In the genomic region with DNA sequence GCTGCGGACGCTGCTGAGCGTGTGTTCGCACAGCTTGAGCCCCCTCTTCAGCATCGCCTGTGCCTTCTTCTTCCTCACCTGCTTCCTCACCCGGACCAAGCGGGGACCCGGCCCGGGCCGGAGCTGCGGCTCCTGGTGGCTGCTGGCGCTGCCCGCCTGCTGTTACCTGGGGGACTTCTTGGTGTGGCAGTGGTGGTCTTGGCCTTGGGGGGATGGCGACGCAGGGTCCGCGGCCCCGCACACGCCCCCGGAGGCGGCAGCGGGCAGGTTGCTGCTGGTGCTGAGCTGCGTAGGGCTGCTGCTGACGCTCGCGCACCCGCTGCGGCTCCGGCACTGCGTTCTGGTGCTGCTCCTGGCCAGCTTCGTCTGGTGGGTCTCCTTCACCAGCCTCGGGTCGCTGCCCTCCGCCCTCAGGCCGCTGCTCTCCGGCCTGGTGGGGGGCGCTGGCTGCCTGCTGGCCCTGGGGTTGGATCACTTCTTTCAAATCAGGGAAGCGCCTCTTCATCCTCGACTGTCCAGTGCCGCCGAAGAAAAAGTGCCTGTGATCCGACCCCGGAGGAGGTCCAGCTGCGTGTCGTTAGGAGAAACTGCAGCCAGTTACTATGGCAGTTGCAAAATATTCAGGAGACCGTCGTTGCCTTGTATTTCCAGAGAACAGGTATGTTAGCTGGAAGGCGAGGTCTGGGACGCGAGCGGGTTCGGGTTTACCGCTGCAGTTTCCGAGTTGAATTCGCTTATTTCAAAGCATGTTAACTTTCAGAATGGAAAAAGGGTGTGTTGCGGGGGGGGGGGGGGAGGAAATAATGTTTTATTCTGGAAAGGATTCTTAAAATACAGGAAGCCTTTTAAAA, we compare ENCODE assay signal across 8 cellular contexts. TPM values are rescaled to one million over a fixed set of nuclear protein-coding genes. Genes with fewer than 3 reads are reported as not detected.
DNase-seq lines count a peak whose midpoint lies in the region; TF ChIP-seq lines count a peak whose summit lies in the region.

No MANE protein-coding gene starts in this region.

- H3K9me3 ChIP-seq in mononuclear cell (ENCODE audit: low read depth, low read length) (no peaks in the 10 kb centered on the region), stomach (no peaks in the 10 kb centered on the region)

- H3K27me3 ChIP-seq in mononuclear cell (ENCODE audit: insufficient read depth, low read length) (no peaks in the 10 kb centered on the region), stomach (peaks cover 0 to 15% (median 3%) of the 10 kb centered on the region in 3 donors)

- DNase-seq in GM13976 (ENCODE audit: low spot score) = peak; percentile 62
- DNase-seq in HEK293T (ENCODE audit: extremely low spot score) = peak; percentile 47
- peak; percentile 14 for DNase-seq in NCI-H1092 (lab: John Stamatoyannopoulos, UW)
- peak; percentile 29 for DNase-seq in activated CD4-positive, alpha-beta T cell treated with anti-CD3 and anti-CD28 coated beads, Interleukin-2, amount 50 U/mL, for 4 hours
- DNase-seq in effector CD4-positive, alpha-beta T cell = peak; percentile 29
- DNase-seq in stomach = peak; percentile 34
- DNase-seq in midbrain (lab: John Stamatoyannopoulos, UW) = no peak

- peak overlapping the region; percentile 84 to 90 (median 87) for H3K27ac ChIP-seq in stomach

- CTCF ChIA-PET in HEK293T (lab: Yijun Ruan, JAX) = interaction anchor here (0.6 to 1.0 kb wide), 3 partner anchors 11 to 258 kb away, joined by 3 read pairs; no protein-coding TSS in a partner anchor

- H3K36me3 ChIP-seq in stomach = no peaks in the 10 kb centered on the region

- intact Hi-C loops in stomach (cut with DNase I; ENCODE audit: low total_unique reads) = loop anchor here (10.0 kb wide), 1 partner anchor 110 kb away; no protein-coding TSS in a partner anchor

- POLR2A ChIA-PET in HEK293T (lab: Yijun Ruan, JAX) = interaction anchor here (0.8 to 1.7 kb wide), 4 partner anchors 11 to 247 kb away, joined by 3 to 12 read pairs (median 3); a partner anchor contains a TSS

- H3K4me1 ChIP-seq in mononuclear cell (ENCODE audit: insufficient read depth, low read length) (peaks cover 15% of the 10 kb centered on the region), stomach (peaks cover 0 to 48% (median 34%) of the 10 kb centered on the region in 4 donors)

- TF ChIP-seq CTCF in GM13976 (IDR thresholded peaks at IDR 0.05; ENCODE audit: borderline replicate concordance, control extremely low read depth, extremely low read depth, insufficient read depth, missing control alignments) (no peak), stomach (IDR thresholded peaks at IDR 0.05) (peak in 1 of 7 experiments; percentile 14)

- TF ChIP-seq POLR2A in stomach (IDR thresholded peaks at IDR 0.05) = no peak

- in situ Hi-C loops in GM13976 (cut with MboI; ENCODE audit: low sequenced_read_pairs, unreplicated experiment) = no loop called here

- TF ChIP-seq EP300 in stomach (IDR thresholded peaks at IDR 0.05) = no peak

- WGBS in stomach, 5 donors = 0 to 1% (median 0%) methylated on average over 25 to 56 of the region's 56 CpGs

- H3K4me3 ChIP-seq in mononuclear cell (ENCODE audit: low read length) (peak overlapping the region; percentile 80), stomach (peak overlapping the region; percentile 79 to 90 (median 90))

TF ChIP-seq in HEK293T, 16 proteins besides CTCF, POLR2A, EP300 and RAD21:
- TF ChIP-seq ELF4 (IDR thresholded peaks at IDR 0.05) (no peak), L3MBTL2 (conservative IDR thresholded peaks at IDR 0.05) (0 out of 2 replicates have a peak, but pooled peaks have one; percentile 11), TARDBP (IDR thresholded peaks at IDR 0.05) (no peak)

RNA-seq across cellular contexts. Expression of a gene that starts 1.0 kb away (rescaled TPM):
- total RNA-seq in mononuclear cell (149 TPM), stomach (10 to 100 TPM; 13.8 to 49.2 (median 19.3) TPM)
- 1 to 10 TPM; 1.2 TPM for polyA plus RNA-seq in stomach
